Comparison of ENCODE assay signal across 17 cellular contexts in genomic region chr15:94924971-94925593, GRCh38.
"Had no signal": no experiment of that assay in that cellular context is flagged by ENCODE, and none has a peak within 500 bp of the region (broad histone marks: within the 10 kb centered on the region; RNA-seq: fewer than 3 reads in every experiment).

No MANE protein-coding gene starts in this region.

- H3K27me3 Mint-ChIP-seq: brain; dendritic cell treated with granulocyte-macrophage colony-stimulating factor and Interleukin-4, amounts not matched to agents 40 ng/mL and 50 ng/mL, for 4 days had no signal

- H3K9me3 Mint-ChIP-seq: stimulated activated effector memory CD8-positive, alpha-beta T cell treated with anti-CD3 and anti-CD28 coated beads, Interleukin-12 subunit alpha, Interleukin-12 subunit beta, amount 100 ng/mL, for 72 hours had no signal

- H3K27ac ChIP-seq: psoas muscle, transverse colon, vagina had no signal

- H3K4me3 ChIP-seq: psoas muscle, transverse colon, vagina had no signal

- H3K36me3 Mint-ChIP-seq: activated naive CD8-positive, alpha-beta T cell; brain; stimulated activated effector memory CD8-positive, alpha-beta T cell treated with anti-CD3 and anti-CD28 coated beads, Interleukin-12 subunit alpha, Interleukin-12 subunit beta, amount 100 ng/mL, for 72 hours had no signal

- DNase-seq: activated CD4-positive, alpha-beta T cell treated with anti-CD3 and anti-CD28 coated beads, Interleukin-2, amount 50 U/mL, for 1 hour; activated CD8-positive, alpha-beta memory T cell treated with anti-CD3 and anti-CD28 coated beads for 24 hours; activated gamma-delta T cell treated with Interleukin-2 at 50 U/mL for 16 hours; amygdala; cerebellar nuclear complex; effector memory CD4-positive, alpha-beta T cell; foreskin melanocyte; head of caudate nucleus; mesenchymal stem cell; psoas muscle; stimulated activated CD4-positive, alpha-beta T cell treated with anti-CD3 and anti-CD28 coated beads, Interleukin-12 subunit alpha, Interleukin-12 subunit beta, amount 100 ng/mL, for 4 hours; transverse colon had no signal

- H3K4me1 ChIP-seq: psoas muscle, transverse colon, vagina had no signal

- H3K9me3 ChIP-seq: psoas muscle, transverse colon, vagina had no signal

- H3K27ac Mint-ChIP-seq: activated naive CD8-positive, alpha-beta T cell; brain; dendritic cell treated with granulocyte-macrophage colony-stimulating factor and Interleukin-4, amounts not matched to agents 40 ng/mL and 50 ng/mL, for 4 days; stimulated activated effector memory CD8-positive, alpha-beta T cell treated with anti-CD3 and anti-CD28 coated beads, Interleukin-12 subunit alpha, Interleukin-12 subunit beta, amount 100 ng/mL, for 72 hours had no signal

- H3K4me1 Mint-ChIP-seq: brain; stimulated activated effector memory CD8-positive, alpha-beta T cell treated with anti-CD3 and anti-CD28 coated beads, Interleukin-12 subunit alpha, Interleukin-12 subunit beta, amount 100 ng/mL, for 72 hours had no signal

- H3K36me3 ChIP-seq: transverse colon, vagina had no signal

- H3K4me3 Mint-ChIP-seq: activated naive CD8-positive, alpha-beta T cell; brain; dendritic cell treated with granulocyte-macrophage colony-stimulating factor and Interleukin-4, amounts not matched to agents 40 ng/mL and 50 ng/mL, for 4 days; stimulated activated effector memory CD8-positive, alpha-beta T cell treated with anti-CD3 and anti-CD28 coated beads, Interleukin-12 subunit alpha, Interleukin-12 subunit beta, amount 100 ng/mL, for 72 hours had no signal

- H3K27me3 ChIP-seq: transverse colon, vagina had no signal

- ATAC-seq: psoas muscle; stimulated activated effector memory CD8-positive, alpha-beta T cell treated with anti-CD3 and anti-CD28 coated beads, Interleukin-12 subunit alpha, Interleukin-12 subunit beta, amount 100 ng/mL, for 72 hours had no signal
